ENCODE assay signal across 31 cellular contexts in the genomic region with DNA sequence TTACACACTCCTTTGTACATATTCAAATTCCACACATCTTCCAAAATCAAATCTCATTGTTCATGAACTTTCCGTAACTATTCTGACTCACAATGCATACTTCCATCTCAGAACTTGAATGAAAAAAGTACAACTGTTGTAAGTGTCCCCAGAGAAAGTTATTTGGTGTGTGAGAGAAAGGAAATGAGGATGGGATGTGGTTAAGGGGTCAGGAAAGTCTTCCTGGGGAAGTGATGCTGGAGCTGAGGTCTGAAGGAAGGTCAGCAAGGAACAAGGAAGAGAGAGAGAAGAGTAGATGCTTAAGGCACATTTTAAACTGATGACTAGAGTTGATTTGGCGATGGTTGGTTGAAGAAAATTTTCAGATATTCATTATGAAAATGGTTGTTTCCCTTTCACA.
"Had no signal": no experiment of that assay in that cellular context is flagged by ENCODE, and none has a peak within 500 bp of the region (broad histone marks: within the 10 kb centered on the region; RNA-seq: fewer than 3 reads in every experiment).

No MANE protein-coding gene starts in this region.

- H3K27ac Mint-ChIP-seq: immature natural killer cell; mesothelial cell of epicardium; naive B cell; natural killer cell; nephron progenitor cell; neural progenitor cell; progenitor cell of endocrine pancreas; stimulated activated memory B cell treated with anti-CD40 and anti-IgM and Interleukin-4, amounts not matched to agents 10 μg/mL and 1 μg/mL and 100 μg/mL, for 72 hours; stimulated activated naive CD8-positive, alpha-beta T cell treated with anti-CD3 and anti-CD28 coated beads, Interleukin-15, amount 100 ng/mL, for 72 hours; type B pancreatic cell had no signal

- H3K9ac ChIP-seq: neural progenitor cell, parathyroid adenoma had no signal

- H3K27me3 Mint-ChIP-seq: progenitor cell of endocrine pancreas; stimulated activated memory B cell treated with anti-CD40 and anti-IgM and Interleukin-4, amounts not matched to agents 10 μg/mL and 1 μg/mL and 100 μg/mL, for 72 hours; stimulated activated naive CD8-positive, alpha-beta T cell treated with anti-CD3 and anti-CD28 coated beads, Interleukin-15, amount 100 ng/mL, for 72 hours; type B pancreatic cell had no signal

- H3K36me3 ChIP-seq: left lung, lower lobe of right lung, neural progenitor cell, neutrophil, spleen, tibial nerve, uterus had no signal

- DNase-seq: hypothalamus; immature natural killer cell; kidney; left colon; left lung; lower lobe of right lung; mammary epithelial cell; mesendoderm; naive B cell; natural killer cell; nephron progenitor cell; occipital lobe; retina; right cardiac atrium; spleen; stimulated activated CD4-positive, alpha-beta T cell treated with anti-CD3 and anti-CD28 coated beads, Interleukin-4, amount 100 ng/mL, for 4 hours; stimulated activated CD8-positive, alpha-beta memory T cell treated with anti-CD3 and anti-CD28 coated beads, Interleukin-4, amount 100 ng/mL, for 48 hours; stimulated activated naive CD4-positive, alpha-beta T cell treated with Interleukin-2 at 50 U/mL for 16 hours; stimulated activated naive CD8-positive, alpha-beta T cell treated with anti-CD3 and anti-CD28 coated beads, Interleukin-15, amount 100 ng/mL, for 72 hours; substantia nigra; uterus had no signal

- H3K9me3 ChIP-seq: left lung, lower lobe of right lung, neutrophil, spleen, tibial nerve, uterus had no signal

- H3K36me3 Mint-ChIP-seq: immature natural killer cell; mesothelial cell of epicardium; naive B cell; natural killer cell; neural progenitor cell; stimulated activated memory B cell treated with anti-CD40 and anti-IgM and Interleukin-4, amounts not matched to agents 10 μg/mL and 1 μg/mL and 100 μg/mL, for 72 hours; type B pancreatic cell had no signal

- H3K27me3 ChIP-seq: left lung, neural progenitor cell, neutrophil, spleen, tibial nerve, uterus had no signal

- H3K4me3 ChIP-seq: left lung, lower lobe of right lung, neural progenitor cell, skin epidermis, spleen, tibial nerve, uterus had no signal

- ATAC-seq: left colon; left lung; lower lobe of right lung; natural killer cell; right cardiac atrium; sciatic nerve; stimulated activated memory B cell treated with anti-CD40 and anti-IgM and Interleukin-4, amounts not matched to agents 10 μg/mL and 1 μg/mL and 100 μg/mL, for 72 hours; stimulated activated naive CD8-positive, alpha-beta T cell treated with anti-CD3 and anti-CD28 coated beads, Interleukin-15, amount 100 ng/mL, for 72 hours had no signal

- H3K4me1 Mint-ChIP-seq: immature natural killer cell; mesothelial cell of epicardium; naive B cell; natural killer cell; stimulated activated memory B cell treated with anti-CD40 and anti-IgM and Interleukin-4, amounts not matched to agents 10 μg/mL and 1 μg/mL and 100 μg/mL, for 72 hours had no signal

- H3K9me3 Mint-ChIP-seq: immature natural killer cell; neural progenitor cell; stimulated activated naive CD8-positive, alpha-beta T cell treated with anti-CD3 and anti-CD28 coated beads, Interleukin-15, amount 100 ng/mL, for 72 hours; type B pancreatic cell had no signal

- H3K4me1 ChIP-seq: left lung, lower lobe of right lung, neural progenitor cell, spleen, tibial nerve, uterus had no signal

- H3K4me3 Mint-ChIP-seq: immature natural killer cell; mesothelial cell of epicardium; naive B cell; natural killer cell; nephron progenitor cell; neural progenitor cell; stimulated activated memory B cell treated with anti-CD40 and anti-IgM and Interleukin-4, amounts not matched to agents 10 μg/mL and 1 μg/mL and 100 μg/mL, for 72 hours; stimulated activated naive CD8-positive, alpha-beta T cell treated with anti-CD3 and anti-CD28 coated beads, Interleukin-15, amount 100 ng/mL, for 72 hours; type B pancreatic cell had no signal
